ENCODE assay signal across 20 cellular contexts in genomic region chr4:95439896-95440295, GRCh38.
"Had no signal": no experiment of that assay in that cellular context is flagged by ENCODE, and none has a peak within 500 bp of the region (broad histone marks: within the 10 kb centered on the region; RNA-seq: fewer than 3 reads in every experiment).

No MANE protein-coding gene starts in this region.

- ATAC-seq: activated CD8-positive, alpha-beta T cell treated with anti-CD3 and anti-CD28 coated beads for 36 hours; foreskin keratinocyte; left colon; stimulated activated naive B cell treated with anti-CD40 and anti-IgM and Interleukin-4, amounts not matched to agents 10 μg/mL and 1 μg/mL and 100 μg/mL, for 72 hours had no signal

- H3K27me3 Mint-ChIP-seq: activated CD8-positive, alpha-beta T cell treated with anti-CD3 and anti-CD28 coated beads for 36 hours; activated naive CD4-positive, alpha-beta T cell treated with anti-CD3 and anti-CD28 coated beads, Interleukin-2, amount 50 U/mL, for 24 hours; stimulated activated naive B cell treated with anti-CD40 and anti-IgM and Interleukin-4, amounts not matched to agents 10 μg/mL and 1 μg/mL and 100 μg/mL, for 72 hours had no signal

- H3K4me1 ChIP-seq: foreskin keratinocyte, right atrium auricular region had no signal

- H3K36me3 ChIP-seq: adrenal gland, right atrium auricular region, upper lobe of left lung had no signal

- H3K9me3 Mint-ChIP-seq: activated CD8-positive, alpha-beta T cell treated with anti-CD3 and anti-CD28 coated beads for 36 hours; activated naive CD4-positive, alpha-beta T cell treated with anti-CD3 and anti-CD28 coated beads, Interleukin-2, amount 50 U/mL, for 24 hours; stimulated activated naive B cell treated with anti-CD40 and anti-IgM and Interleukin-4, amounts not matched to agents 10 μg/mL and 1 μg/mL and 100 μg/mL, for 72 hours; T-helper 1 cell treated with Interleukin-12 subunit alpha and Interleukin-12 subunit beta and Interleukin-4 antibody, amounts not matched to agents 30 μg/mL and 1 μg/mL, for 36 hours had no signal

- H3K27ac ChIP-seq: adrenal gland, coronary artery, foreskin keratinocyte, right atrium auricular region, upper lobe of left lung had no signal

- H3K4me3 ChIP-seq: adrenal gland, coronary artery, lung, right atrium auricular region, upper lobe of left lung had no signal

- H3K4me3 Mint-ChIP-seq: activated CD8-positive, alpha-beta T cell treated with anti-CD3 and anti-CD28 coated beads for 36 hours; activated naive CD4-positive, alpha-beta T cell treated with anti-CD3 and anti-CD28 coated beads, Interleukin-2, amount 50 U/mL, for 24 hours; immature natural killer cell; stimulated activated naive B cell treated with anti-CD40 and anti-IgM and Interleukin-4, amounts not matched to agents 10 μg/mL and 1 μg/mL and 100 μg/mL, for 72 hours; T-helper 1 cell treated with Interleukin-12 subunit alpha and Interleukin-12 subunit beta and Interleukin-4 antibody, amounts not matched to agents 30 μg/mL and 1 μg/mL, for 36 hours had no signal

- DNase-seq: activated CD4-positive, alpha-beta T cell treated with anti-CD3 and anti-CD28 coated beads for 4 hours; activated CD8-positive, alpha-beta T cell treated with anti-CD3 and anti-CD28 coated beads for 36 hours; activated effector memory CD4-positive, alpha-beta T cell treated with anti-CD3 and anti-CD28 coated beads, Interleukin-2, amount 50 U/mL, for 16 hours; activated T-cell treated with anti-CD3 and anti-CD28 coated beads, Interleukin-2, amount 50 U/mL, for 48 hours; adrenal gland; effector CD4-positive, alpha-beta T cell; foreskin keratinocyte; glutamatergic neuron; immature natural killer cell; left colon; posterior cingulate gyrus; stimulated activated CD4-positive, alpha-beta T cell treated with anti-CD3 and anti-CD28 coated beads, Interleukin-15, amount 100 ng/mL, for 24 hours; stimulated activated CD4-positive, alpha-beta T cell treated with anti-CD3 and anti-CD28 coated beads, Interleukin-4, amount 100 ng/mL, for 1 hour; stimulated activated naive B cell treated with anti-CD40 and anti-IgM and Interleukin-4, amounts not matched to agents 10 μg/mL and 1 μg/mL and 100 μg/mL, for 72 hours; upper lobe of left lung had no signal

- H3K36me3 Mint-ChIP-seq: activated naive CD4-positive, alpha-beta T cell treated with anti-CD3 and anti-CD28 coated beads, Interleukin-2, amount 50 U/mL, for 24 hours; immature natural killer cell; stimulated activated naive B cell treated with anti-CD40 and anti-IgM and Interleukin-4, amounts not matched to agents 10 μg/mL and 1 μg/mL and 100 μg/mL, for 72 hours had no signal

- H3K4me1 Mint-ChIP-seq: activated naive CD4-positive, alpha-beta T cell treated with anti-CD3 and anti-CD28 coated beads, Interleukin-2, amount 50 U/mL, for 24 hours; immature natural killer cell; stimulated activated naive B cell treated with anti-CD40 and anti-IgM and Interleukin-4, amounts not matched to agents 10 μg/mL and 1 μg/mL and 100 μg/mL, for 72 hours had no signal

- H3K27ac Mint-ChIP-seq: activated CD8-positive, alpha-beta T cell treated with anti-CD3 and anti-CD28 coated beads for 36 hours; activated naive CD4-positive, alpha-beta T cell treated with anti-CD3 and anti-CD28 coated beads, Interleukin-2, amount 50 U/mL, for 24 hours; immature natural killer cell; stimulated activated naive B cell treated with anti-CD40 and anti-IgM and Interleukin-4, amounts not matched to agents 10 μg/mL and 1 μg/mL and 100 μg/mL, for 72 hours; T-helper 1 cell treated with Interleukin-12 subunit alpha and Interleukin-12 subunit beta and Interleukin-4 antibody, amounts not matched to agents 30 μg/mL and 1 μg/mL, for 36 hours had no signal

- H3K9me3 ChIP-seq: adrenal gland, right atrium auricular region, upper lobe of left lung had no signal

- H3K27me3 ChIP-seq: adrenal gland, foreskin keratinocyte, right atrium auricular region, upper lobe of left lung had no signal
